In genomic region chr1:173107696-173108095, GRCh38 we compare ENCODE assay signal across 38 cellular contexts. TPM values are rescaled to one million over a fixed set of nuclear protein-coding genes. Genes with fewer than 3 reads are reported as not detected.
"Had no signal": no experiment of that assay in that cellular context is flagged by ENCODE, and none has a peak within 500 bp of the region (broad histone marks: within the 10 kb centered on the region; RNA-seq: fewer than 3 reads in every experiment).

No MANE protein-coding gene starts in this region.

- H3K27me3 Mint-ChIP-seq: activated CD4-positive, alpha-beta memory T cell treated with anti-CD3 and anti-CD28 coated beads, Interleukin-2, amount 10 ng/mL, durations not matched to agents 7 days and 5 days; activated CD4-positive, alpha-beta T cell treated with anti-CD3 and anti-CD28 coated beads for 36 hours; activated CD8-positive, alpha-beta memory T cell treated with anti-CD3 and anti-CD28 coated beads, Interleukin-2, amount 10 ng/mL, durations not matched to agents 7 days and 5 days; activated naive CD4-positive, alpha-beta T cell treated with anti-CD3 and anti-CD28 coated beads, Interleukin-2, amount 10 ng/mL, durations not matched to agents 7 days and 5 days; activated naive CD4-positive, alpha-beta T cell treated with anti-CD3 and anti-CD28 coated beads, Interleukin-2, amount 50 U/mL, for 24 hours; activated naive CD8-positive, alpha-beta T cell; activated naive CD8-positive, alpha-beta T cell treated with anti-CD3 and anti-CD28 coated beads, Interleukin-2, amount 10 ng/mL, durations not matched to agents 7 days and 5 days; activated naive CD8-positive, alpha-beta T cell treated with anti-CD3 and anti-CD28 coated beads, Interleukin-2, amount 50 U/mL, for 24 hours; activated T-cell treated with anti-CD3 and anti-CD28 coated beads, Interleukin-2, amount 50 U/mL, for 24 hours had no signal

- H3K36me3 Mint-ChIP-seq: activated naive CD4-positive, alpha-beta T cell treated with anti-CD3 and anti-CD28 coated beads, Interleukin-2, amount 10 ng/mL, durations not matched to agents 7 days and 5 days had no signal

- H3K27ac ChIP-seq: body of pancreas, brain microvascular endothelial cell, breast epithelium, WERI-Rb-1 had no signal

- H3K27me3 ChIP-seq: body of pancreas, brain microvascular endothelial cell, breast epithelium had no signal

- DNase-seq: activated CD4-positive, alpha-beta memory T cell treated with anti-CD3 and anti-CD28 coated beads, Interleukin-2, amount 10 ng/mL, durations not matched to agents 7 days and 5 days; activated CD4-positive, alpha-beta T cell treated with anti-CD3 and anti-CD28 coated beads for 1 hour; activated CD4-positive, alpha-beta T cell treated with anti-CD3 and anti-CD28 coated beads for 36 hours; activated CD4-positive, alpha-beta T cell treated with anti-CD3 and anti-CD28 coated beads for 48 hours; activated CD4-positive, alpha-beta T cell treated with anti-CD3 and anti-CD28 coated beads, Interleukin-2, amount 10 ng/mL, durations not matched to agents 7 days and 5 days; activated CD4-positive, alpha-beta T cell treated with anti-CD3 and anti-CD28 coated beads, Interleukin-2, amount 50 U/mL, for 48 hours; activated CD4-positive, CD25-positive, alpha-beta regulatory T cell; activated CD8-positive, alpha-beta memory T cell treated with anti-CD3 and anti-CD28 coated beads for 24 hours; activated CD8-positive, alpha-beta memory T cell treated with anti-CD3 and anti-CD28 coated beads, Interleukin-2, amount 10 ng/mL, durations not matched to agents 7 days and 5 days; activated CD8-positive, alpha-beta memory T cell treated with anti-CD3 and anti-CD28 coated beads, Interleukin-2, amount 50 U/mL, for 48 hours; activated CD8-positive, alpha-beta T cell treated with anti-CD3 and anti-CD28 coated beads, Interleukin-2, amount 10 ng/mL, durations not matched to agents 7 days and 5 days; activated effector memory CD4-positive, alpha-beta T cell treated with Interleukin-2 at 50 U/mL for 16 hours; activated gamma-delta T cell; activated naive CD4-positive, alpha-beta T cell treated with anti-CD3 and anti-CD28 coated beads, Interleukin-2, amount 10 ng/mL, durations not matched to agents 7 days and 5 days; activated naive CD4-positive, alpha-beta T cell treated with Interleukin-2 at 50 U/mL for 16 hours; activated naive CD8-positive, alpha-beta T cell treated with anti-CD3 and anti-CD28 coated beads, Interleukin-2, amount 10 ng/mL, durations not matched to agents 7 days and 5 days; activated naive CD8-positive, alpha-beta T cell treated with anti-CD3 and anti-CD28 coated beads, Interleukin-2, amount 50 U/mL, for 24 hours; activated T-cell treated with anti-CD3 and anti-CD28 coated beads, Interleukin-2, amount 50 U/mL, for 24 hours; activated T-cell treated with anti-CD3 and anti-CD28 coated beads, Interleukin-2, amount 50 U/mL, for 48 hours; amniotic stem cell; aorta; body of pancreas; brain microvascular endothelial cell; central memory CD4-positive, alpha-beta T cell; T-helper 1 cell; T-helper 2 cell; T-helper 9 cell; WERI-Rb-1 had no signal

- ATAC-seq: activated CD4-positive, alpha-beta T cell treated with anti-CD3 and anti-CD28 coated beads for 36 hours; activated CD4-positive, CD25-positive, alpha-beta regulatory T cell treated with anti-CD3 and anti-CD28 coated beads, Interleukin-2, amount 50 U/mL, for 24 hours; activated CD8-positive, alpha-beta memory T cell treated with anti-CD3 and anti-CD28 coated beads, Interleukin-2, amount 10 ng/mL, durations not matched to agents 7 days and 5 days; activated CD8-positive, alpha-beta T cell treated with anti-CD3 and anti-CD28 coated beads, Interleukin-2, amount 10 ng/mL, durations not matched to agents 7 days and 5 days; activated naive CD8-positive, alpha-beta T cell treated with anti-CD3 and anti-CD28 coated beads, Interleukin-2, amount 50 U/mL, for 24 hours; body of pancreas; WTC11 had no signal

- H3K36me3 ChIP-seq: brain microvascular endothelial cell, breast epithelium, WERI-Rb-1 had no signal

- H3K4me1 ChIP-seq: body of pancreas, breast epithelium had no signal

- H3K4me3 Mint-ChIP-seq: activated CD4-positive, alpha-beta memory T cell treated with anti-CD3 and anti-CD28 coated beads, Interleukin-2, amount 10 ng/mL, durations not matched to agents 7 days and 5 days; activated CD4-positive, alpha-beta T cell treated with anti-CD3 and anti-CD28 coated beads for 36 hours; activated CD4-positive, alpha-beta T cell treated with anti-CD3 and anti-CD28 coated beads, Interleukin-2, amount 10 ng/mL, durations not matched to agents 7 days and 5 days; activated CD8-positive, alpha-beta memory T cell treated with anti-CD3 and anti-CD28 coated beads, Interleukin-2, amount 10 ng/mL, durations not matched to agents 7 days and 5 days; activated CD8-positive, alpha-beta T cell treated with anti-CD3 and anti-CD28 coated beads, Interleukin-2, amount 10 ng/mL, durations not matched to agents 7 days and 5 days; activated naive CD4-positive, alpha-beta T cell treated with anti-CD3 and anti-CD28 coated beads, Interleukin-2, amount 10 ng/mL, durations not matched to agents 7 days and 5 days; activated naive CD4-positive, alpha-beta T cell treated with anti-CD3 and anti-CD28 coated beads, Interleukin-2, amount 50 U/mL, for 24 hours; activated naive CD8-positive, alpha-beta T cell; activated naive CD8-positive, alpha-beta T cell treated with anti-CD3 and anti-CD28 coated beads, Interleukin-2, amount 10 ng/mL, durations not matched to agents 7 days and 5 days; activated naive CD8-positive, alpha-beta T cell treated with anti-CD3 and anti-CD28 coated beads, Interleukin-2, amount 50 U/mL, for 24 hours; activated T-cell treated with anti-CD3 and anti-CD28 coated beads, Interleukin-2, amount 50 U/mL, for 24 hours; T-helper 1 cell treated with Interleukin-12 subunit alpha and Interleukin-12 subunit beta and Interleukin-4 antibody, amounts not matched to agents 30 μg/mL and 1 μg/mL, for 36 hours; T-helper 2 cell treated with Interferon-gamma antibody and Interleukin-4, amounts not matched to agents 5 μg/mL and 100 μg/mL, for 36 hours; WTC11 had no signal

- H3K27ac Mint-ChIP-seq: activated CD4-positive, alpha-beta memory T cell treated with anti-CD3 and anti-CD28 coated beads, Interleukin-2, amount 10 ng/mL, durations not matched to agents 7 days and 5 days; activated CD4-positive, alpha-beta T cell treated with anti-CD3 and anti-CD28 coated beads for 36 hours; activated CD4-positive, alpha-beta T cell treated with anti-CD3 and anti-CD28 coated beads, Interleukin-2, amount 10 ng/mL, durations not matched to agents 7 days and 5 days; activated CD8-positive, alpha-beta memory T cell treated with anti-CD3 and anti-CD28 coated beads, Interleukin-2, amount 10 ng/mL, durations not matched to agents 7 days and 5 days; activated CD8-positive, alpha-beta T cell treated with anti-CD3 and anti-CD28 coated beads, Interleukin-2, amount 10 ng/mL, durations not matched to agents 7 days and 5 days; activated naive CD4-positive, alpha-beta T cell treated with anti-CD3 and anti-CD28 coated beads, Interleukin-2, amount 10 ng/mL, durations not matched to agents 7 days and 5 days; activated naive CD4-positive, alpha-beta T cell treated with anti-CD3 and anti-CD28 coated beads, Interleukin-2, amount 50 U/mL, for 24 hours; activated naive CD8-positive, alpha-beta T cell; activated naive CD8-positive, alpha-beta T cell treated with anti-CD3 and anti-CD28 coated beads, Interleukin-2, amount 10 ng/mL, durations not matched to agents 7 days and 5 days; activated naive CD8-positive, alpha-beta T cell treated with anti-CD3 and anti-CD28 coated beads, Interleukin-2, amount 50 U/mL, for 24 hours; activated T-cell treated with anti-CD3 and anti-CD28 coated beads, Interleukin-2, amount 50 U/mL, for 24 hours; activated T-helper 2 cell treated with anti-CD3 and anti-CD28 coated beads, Interferon-gamma antibody, Interleukin-2, Interleukin-4, amounts not matched to agents 10 μg/mL and 5 μg/mL and 100 μg/mL, durations not matched to agents 14 hours and 24 hours and 36 hours; T-helper 1 cell treated with Interleukin-12 subunit alpha and Interleukin-12 subunit beta and Interleukin-4 antibody, amounts not matched to agents 30 μg/mL and 1 μg/mL, for 36 hours; T-helper 2 cell treated with Interferon-gamma antibody and Interleukin-4, amounts not matched to agents 5 μg/mL and 100 μg/mL, for 36 hours; WTC11 had no signal

- FAIRE-seq: astrocyte had no signal

- H3K4me3 ChIP-seq: body of pancreas, breast epithelium had no signal

- H3K4me1 Mint-ChIP-seq: activated CD4-positive, alpha-beta memory T cell treated with anti-CD3 and anti-CD28 coated beads, Interleukin-2, amount 10 ng/mL, durations not matched to agents 7 days and 5 days; activated CD4-positive, alpha-beta T cell treated with anti-CD3 and anti-CD28 coated beads for 36 hours; activated CD4-positive, alpha-beta T cell treated with anti-CD3 and anti-CD28 coated beads, Interleukin-2, amount 10 ng/mL, durations not matched to agents 7 days and 5 days; activated CD8-positive, alpha-beta memory T cell treated with anti-CD3 and anti-CD28 coated beads, Interleukin-2, amount 10 ng/mL, durations not matched to agents 7 days and 5 days; activated naive CD4-positive, alpha-beta T cell treated with anti-CD3 and anti-CD28 coated beads, Interleukin-2, amount 10 ng/mL, durations not matched to agents 7 days and 5 days; activated naive CD4-positive, alpha-beta T cell treated with anti-CD3 and anti-CD28 coated beads, Interleukin-2, amount 50 U/mL, for 24 hours; activated naive CD8-positive, alpha-beta T cell treated with anti-CD3 and anti-CD28 coated beads, Interleukin-2, amount 10 ng/mL, durations not matched to agents 7 days and 5 days; WTC11 had no signal

RNA-seq across cellular contexts. Expression of gene TNFSF18, which starts 57.0 kb away (rescaled TPM):
- total RNA-seq: activated CD4-positive, alpha-beta memory T cell treated with anti-CD3 and anti-CD28 coated beads, Interleukin-2, amount 10 ng/mL, durations not matched to agents 7 days and 5 days; activated CD4-positive, alpha-beta T cell treated with anti-CD3 and anti-CD28 coated beads for 36 hours; activated CD4-positive, alpha-beta T cell treated with anti-CD3 and anti-CD28 coated beads, Interleukin-2, amount 10 ng/mL, durations not matched to agents 7 days and 5 days; activated CD8-positive, alpha-beta memory T cell treated with anti-CD3 and anti-CD28 coated beads, Interleukin-2, amount 10 ng/mL, durations not matched to agents 7 days and 5 days; activated CD8-positive, alpha-beta T cell treated with anti-CD3 and anti-CD28 coated beads, Interleukin-2, amount 10 ng/mL, durations not matched to agents 7 days and 5 days; activated naive CD8-positive, alpha-beta T cell treated with anti-CD3 and anti-CD28 coated beads, Interleukin-2, amount 10 ng/mL, durations not matched to agents 7 days and 5 days; activated T-helper 2 cell treated with anti-CD3 and anti-CD28 coated beads, Interferon-gamma antibody, Interleukin-2, Interleukin-4, amounts not matched to agents 10 μg/mL and 5 μg/mL and 100 μg/mL, durations not matched to agents 14 hours and 24 hours and 36 hours; body of pancreas; breast epithelium; cardiac septum; WTC11 had no signal
- polyA plus RNA-seq: aorta had no signal
